11 cellular contexts compared by ENCODE assay signal in genomic region chr5:111075520-111075919, GRCh38. TPM values are rescaled to one million over a fixed set of nuclear protein-coding genes. Genes with fewer than 3 reads are reported as not detected.
DNase-seq lines count a peak whose midpoint lies in the region; ATAC-seq and TF ChIP-seq lines count a peak whose summit lies in the region.
"Had no signal": no experiment of that assay in that cellular context is flagged by ENCODE, and none has a peak within 500 bp of the region (broad histone marks: within the 10 kb centered on the region; RNA-seq: fewer than 3 reads in every experiment).

No MANE protein-coding gene starts in this region.

- H3K27me3 ChIP-seq in A673 (replicated peaks; ENCODE audit: insufficient read depth, low read depth, low read length, poor library complexity), result peaks cover 24% of the 10 kb centered on the region

- POLR2A ChIA-PET in A673 (lab: Charles Lee; ENCODE audit: low non-redundant PET), result no interaction called here

- intact Hi-C loops in A673 (cut with micrococcal nuclease; ENCODE audit: unreplicated experiment), result no loop called here

- TF ChIP-seq CTCF in A673 (conservative IDR thresholded peaks at IDR 0.05; ENCODE audit: low read depth, low read length) (no peak), foreskin fibroblast (IDR thresholded peaks at IDR 0.05; ENCODE audit: low read depth, low read length) (no peak)

- H3K27ac Mint-ChIP-seq in stimulated activated memory B cell treated with anti-CD40 and anti-IgM and Interleukin-4, amounts not matched to agents 10 μg/mL and 1 μg/mL and 100 μg/mL, for 72 hours, result no peak overlapping the region
- no peak overlapping the region for H3K27ac Mint-ChIP-seq in immature natural killer cell
- H3K27ac Mint-ChIP-seq: activated B cell treated with CpG ODN at 0.5 μM for 24 hours had no signal

- no peaks in the 10 kb centered on the region for H3K36me3 ChIP-seq in A673 (ENCODE audit: insufficient read depth, low read length, poor library complexity, severe bottlenecking)

- no peaks in the 10 kb centered on the region for H3K9me3 Mint-ChIP-seq in stimulated activated memory B cell treated with anti-CD40 and anti-IgM and Interleukin-4, amounts not matched to agents 10 μg/mL and 1 μg/mL and 100 μg/mL, for 72 hours
- peaks cover 0 to 6% (median 0%) of the 10 kb centered on the region in 6 donors for H3K9me3 Mint-ChIP-seq in immature natural killer cell
- H3K9me3 Mint-ChIP-seq: activated B cell treated with CpG ODN at 0.5 μM for 24 hours had no signal

- H3K36me3 Mint-ChIP-seq in stimulated activated memory B cell treated with anti-CD40 and anti-IgM and Interleukin-4, amounts not matched to agents 10 μg/mL and 1 μg/mL and 100 μg/mL, for 72 hours, result no peaks in the 10 kb centered on the region
- no peaks in the 10 kb centered on the region for H3K36me3 Mint-ChIP-seq in immature natural killer cell

- H3K4me1 ChIP-seq in A673 (ENCODE audit: insufficient read depth, low read length, poor library complexity, severe bottlenecking), result peaks cover 6% of the 10 kb centered on the region

- H3K27ac ChIP-seq in A673 (ENCODE audit: low read depth, low read length, poor library complexity, severe bottlenecking), result no peak overlapping the region

- H3K9me3 ChIP-seq in A673 (ENCODE audit: low read depth, low read length, poor library complexity, severe bottlenecking), result no peaks in the 10 kb centered on the region

- ATAC-seq in stimulated activated memory B cell treated with anti-CD40 and anti-IgM and Interleukin-4, amounts not matched to agents 10 μg/mL and 1 μg/mL and 100 μg/mL, for 72 hours, result no peak
- ATAC-seq in GM19328 (IDR thresholded peaks at IDR 0.05; ENCODE audit: unreplicated experiment), result no peak
- ATAC-seq: Panc1 had no signal

- CTCF ChIA-PET in A673 (lab: Charles Lee), result no interaction called here

- H3K4me3 Mint-ChIP-seq in stimulated activated memory B cell treated with anti-CD40 and anti-IgM and Interleukin-4, amounts not matched to agents 10 μg/mL and 1 μg/mL and 100 μg/mL, for 72 hours, result no peak overlapping the region
- H3K4me3 Mint-ChIP-seq in immature natural killer cell, result no peak overlapping the region
- H3K4me3 Mint-ChIP-seq: activated B cell treated with CpG ODN at 0.5 μM for 24 hours had no signal

- no TSS peak for BruUV-seq in A673 (replicated peaks; lab: Mats Ljungman, UMichigan)

- DNase-seq in A673 (ENCODE audit: low spot score) (peak; percentile 56), ELR (ENCODE audit: low read depth) (peak; percentile 81), SW480 (ENCODE audit: low spot score) (peak; percentile 18), foreskin fibroblast (peak; percentile 67 to 91), superior temporal gyrus (ENCODE audit: extremely low spot score) (no peak), immature natural killer cell (no peak)
- DNase-seq: activated B cell treated with CpG ODN at 0.5 μM for 24 hours, NCI-H187 had no signal

- no peak overlapping the region for H3K4me3 ChIP-seq in A673 (ENCODE audit: low read depth, low read length, poor library complexity, severe bottlenecking)
- no peak overlapping the region for H3K4me3 ChIP-seq in foreskin fibroblast (ENCODE audit: low read depth in 1 of 2, low read length in 2 of 2)

- H3K4me1 Mint-ChIP-seq in stimulated activated memory B cell treated with anti-CD40 and anti-IgM and Interleukin-4, amounts not matched to agents 10 μg/mL and 1 μg/mL and 100 μg/mL, for 72 hours, result peaks cover 20% of the 10 kb centered on the region
- H3K4me1 Mint-ChIP-seq in immature natural killer cell, result peaks cover 11 to 12% of the 10 kb centered on the region in 2 donors

- H3K27me3 Mint-ChIP-seq in stimulated activated memory B cell treated with anti-CD40 and anti-IgM and Interleukin-4, amounts not matched to agents 10 μg/mL and 1 μg/mL and 100 μg/mL, for 72 hours, result peaks cover 77% of the 10 kb centered on the region
- H3K27me3 Mint-ChIP-seq in immature natural killer cell (ENCODE audit: low read depth in 3 of 3), result peaks cover 7 to 32% (median 12%) of the 10 kb centered on the region in 3 donors

RNA-seq across cellular contexts. Expression of gene TSLP, which starts 4.0 kb away (rescaled TPM):
- 0.61 and 1.3 TPM in 2 replicates for total RNA-seq in A673 (2021)
- not detected for polyA plus RNA-seq in immature natural killer cell
- total RNA-seq: activated B cell treated with CpG ODN at 0.5 μM for 24 hours had no signal

RNA-seq across cellular contexts. Expression of gene WDR36, which starts 16.6 kb away (rescaled TPM):
- total RNA-seq in A673 (2021), result 32.4 and 33.0 TPM in 2 replicates
- polyA plus RNA-seq in immature natural killer cell, result 10 to 100 TPM; 10.2 to 25.7 (median 15.2) TPM

Comparison
In these comparisons a context has a peak if more than half of its experiments do, and no peak if none do; other contexts are left out.
1. DNase-seq: peak in A673 (single experiment), ELR (single experiment), SW480 (single experiment) and foreskin fibroblast (2 of 2); none in superior temporal gyrus (single experiment) and immature natural killer cell (0 of 3).